ENCODE assay signal across 21 cellular contexts in the genomic region with DNA sequence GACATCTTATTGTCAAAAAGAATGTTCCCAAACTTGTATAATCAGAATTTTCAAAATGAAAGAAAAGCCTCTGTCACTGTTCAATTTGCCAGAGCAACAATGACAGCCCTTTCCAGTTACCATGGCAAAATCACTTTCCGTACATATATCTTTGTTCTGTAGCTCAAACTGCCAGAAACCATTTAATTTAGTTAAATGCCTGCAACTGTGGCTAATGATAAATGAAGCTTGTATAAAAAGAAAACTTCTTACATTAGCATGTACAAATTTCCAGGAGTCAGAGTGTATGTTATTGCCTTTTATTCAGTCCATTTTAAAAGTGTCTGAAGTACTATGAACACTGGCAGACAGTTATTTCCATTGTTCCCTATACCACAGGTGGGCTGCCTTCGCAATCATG. TPM values are rescaled to one million over a fixed set of nuclear protein-coding genes. Genes with fewer than 3 reads are reported as not detected.
"Had no signal": no experiment of that assay in that cellular context is flagged by ENCODE, and none has a peak within 500 bp of the region (broad histone marks: within the 10 kb centered on the region; RNA-seq: fewer than 3 reads in every experiment).

No MANE protein-coding gene starts in this region.

- ATAC-seq: activated CD4-positive, CD25-positive, alpha-beta regulatory T cell treated with anti-CD3 and anti-CD28 coated beads, Interleukin-2, amount 50 U/mL, for 24 hours; heart right ventricle; left cardiac atrium; lower lobe of right lung; sciatic nerve had no signal

- H3K4me3 ChIP-seq: breast epithelium, heart right ventricle, lower lobe of right lung, ovary, spleen, thoracic aorta had no signal

- H3K27me3 ChIP-seq: breast epithelium, heart right ventricle, ovary, spleen had no signal

- H3K4me3 Mint-ChIP-seq: activated naive CD8-positive, alpha-beta T cell treated with anti-CD3 and anti-CD28 coated beads, Interleukin-2, amount 10 ng/mL, durations not matched to agents 7 days and 5 days; activated T-helper 1 cell treated with anti-CD3 and anti-CD28 coated beads, Interleukin-12 subunit alpha, Interleukin-12 subunit beta, Interleukin-2, Interleukin-4 antibody, amounts not matched to agents 30 ng/mL and 10 ng/mL and 1 ng/mL, durations not matched to agents 14 hours and 24 hours and 36 hours; mesothelial cell of epicardium; stimulated activated naive CD8-positive, alpha-beta T cell treated with anti-CD3 and anti-CD28 coated beads, Interleukin-15, Interleukin-2, amounts not matched to agents 100 ng/mL and 50 ng/mL, for 24 hours had no signal

- H3K36me3 Mint-ChIP-seq: mesothelial cell of epicardium had no signal

- H3K27ac Mint-ChIP-seq: activated naive CD8-positive, alpha-beta T cell treated with anti-CD3 and anti-CD28 coated beads, Interleukin-2, amount 10 ng/mL, durations not matched to agents 7 days and 5 days; activated T-helper 1 cell treated with anti-CD3 and anti-CD28 coated beads, Interleukin-12 subunit alpha, Interleukin-12 subunit beta, Interleukin-2, Interleukin-4 antibody, amounts not matched to agents 30 ng/mL and 10 ng/mL and 1 ng/mL, durations not matched to agents 14 hours and 24 hours and 36 hours; mesothelial cell of epicardium; stimulated activated naive CD8-positive, alpha-beta T cell treated with anti-CD3 and anti-CD28 coated beads, Interleukin-15, Interleukin-2, amounts not matched to agents 100 ng/mL and 50 ng/mL, for 24 hours had no signal

- H3K9me3 ChIP-seq: breast epithelium, heart right ventricle, lower lobe of right lung, ovary, spleen, thoracic aorta had no signal

- H3K4me1 ChIP-seq: breast epithelium, lower lobe of right lung had no signal

- H3K36me3 ChIP-seq: breast epithelium, ovary, thoracic aorta had no signal

- DNase-seq: activated CD4-positive, alpha-beta T cell treated with anti-CD3 and anti-CD28 coated beads, Interleukin-2, amount 50 U/mL, for 1 hour; activated CD8-positive, alpha-beta memory T cell treated with anti-CD3 and anti-CD28 coated beads for 24 hours; activated naive CD4-positive, alpha-beta T cell; activated naive CD8-positive, alpha-beta T cell treated with anti-CD3 and anti-CD28 coated beads, Interleukin-2, amount 10 ng/mL, durations not matched to agents 7 days and 5 days; anterior cingulate cortex; dermis blood vessel endothelial cell; heart right ventricle; left cardiac atrium; lower lobe of right lung; ovary; spleen; T-helper 9 cell had no signal

- H3K27me3 Mint-ChIP-seq: activated naive CD8-positive, alpha-beta T cell treated with anti-CD3 and anti-CD28 coated beads, Interleukin-2, amount 10 ng/mL, durations not matched to agents 7 days and 5 days; stimulated activated naive CD8-positive, alpha-beta T cell treated with anti-CD3 and anti-CD28 coated beads, Interleukin-15, Interleukin-2, amounts not matched to agents 100 ng/mL and 50 ng/mL, for 24 hours had no signal

- H3K9me3 Mint-ChIP-seq: activated naive CD8-positive, alpha-beta T cell treated with anti-CD3 and anti-CD28 coated beads, Interleukin-2, amount 10 ng/mL, durations not matched to agents 7 days and 5 days; activated T-helper 1 cell treated with anti-CD3 and anti-CD28 coated beads, Interleukin-12 subunit alpha, Interleukin-12 subunit beta, Interleukin-2, Interleukin-4 antibody, amounts not matched to agents 30 ng/mL and 10 ng/mL and 1 ng/mL, durations not matched to agents 14 hours and 24 hours and 36 hours; mesothelial cell of epicardium; stimulated activated naive CD8-positive, alpha-beta T cell treated with anti-CD3 and anti-CD28 coated beads, Interleukin-15, Interleukin-2, amounts not matched to agents 100 ng/mL and 50 ng/mL, for 24 hours had no signal

- H3K27ac ChIP-seq: breast epithelium, epithelial cell of prostate, heart right ventricle, lower lobe of right lung, ovary, spleen, thoracic aorta had no signal

RNA-seq across cellular contexts. Expression of a gene that starts 30.4 kb away (rescaled TPM):
- total RNA-seq: myocyte had no signal
